ENCODE assay signal across 1 cellular context in the genomic region with DNA sequence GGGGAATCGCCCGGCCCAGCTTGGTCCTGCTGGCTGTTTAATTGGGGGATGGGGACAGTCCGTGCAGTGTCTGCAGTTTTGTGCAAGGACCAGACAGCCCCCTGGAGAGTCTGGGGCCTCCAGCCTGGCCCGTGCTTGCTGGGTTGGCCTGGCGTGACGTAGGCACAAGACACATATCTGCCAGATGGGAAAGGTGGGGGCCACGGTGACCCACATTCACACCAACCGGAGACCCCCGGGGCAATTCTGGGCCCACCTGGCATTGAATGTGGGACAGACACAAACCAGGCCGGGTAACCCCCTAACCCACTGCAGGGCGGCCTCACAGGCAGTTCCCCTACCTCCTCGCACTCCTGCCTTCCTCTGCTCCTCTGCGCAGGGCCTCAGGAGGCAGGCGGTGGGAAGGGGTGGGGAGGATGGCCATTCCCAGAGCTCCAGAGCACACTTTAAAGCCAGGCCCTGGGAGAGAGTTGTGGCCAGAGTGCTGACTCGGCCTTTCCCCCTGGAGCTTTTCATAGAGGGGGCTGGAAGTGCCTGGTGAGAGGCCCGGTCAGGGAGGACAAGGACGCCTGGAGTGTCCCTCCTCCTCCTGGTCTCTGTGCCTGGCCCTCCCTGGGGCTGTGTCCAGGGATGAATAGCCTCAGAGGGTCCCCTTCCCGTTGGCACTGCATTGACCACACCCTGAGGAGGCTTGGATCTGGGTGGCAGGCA.
TF ChIP-seq lines count a peak whose summit lies in the region.

No MANE protein-coding gene starts in this region.

TF ChIP-seq in HepG2, 621 proteins besides CTCF, POLR2A, EP300 and RAD21:
- TF ChIP-seq, protein P1, sequence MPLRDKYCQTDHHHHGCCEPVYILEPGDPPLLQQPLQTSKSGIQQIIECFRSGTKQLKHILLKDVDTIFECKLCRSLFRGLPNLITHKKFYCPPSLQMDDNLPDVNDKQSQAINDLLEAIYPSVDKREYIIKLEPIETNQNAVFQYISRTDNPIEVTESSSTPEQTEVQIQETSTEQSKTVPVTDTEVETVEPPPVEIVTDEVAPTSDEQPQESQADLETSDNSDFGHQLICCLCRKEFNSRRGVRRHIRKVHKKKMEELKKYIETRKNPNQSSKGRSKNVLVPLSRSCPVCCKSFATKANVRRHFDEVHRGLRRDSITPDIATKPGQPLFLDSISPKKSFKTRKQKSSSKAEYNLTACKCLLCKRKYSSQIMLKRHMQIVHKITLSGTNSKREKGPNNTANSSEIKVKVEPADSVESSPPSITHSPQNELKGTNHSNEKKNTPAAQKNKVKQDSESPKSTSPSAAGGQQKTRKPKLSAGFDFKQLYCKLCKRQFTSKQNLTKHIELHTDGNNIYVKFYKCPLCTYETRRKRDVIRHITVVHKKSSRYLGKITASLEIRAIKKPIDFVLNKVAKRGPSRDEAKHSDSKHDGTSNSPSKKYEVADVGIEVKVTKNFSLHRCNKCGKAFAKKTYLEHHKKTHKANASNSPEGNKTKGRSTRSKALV (CRISPR knock-in tag; IDR thresholded peaks at IDR 0.05), result 0 out of 2 replicates have a peak, but pooled peaks have one; percentile 15
- peak; percentile 45 to 57 for TF ChIP-seq MAFK (conservative IDR thresholded peaks at IDR 0.05 in 1 of 2, IDR thresholded peaks at IDR 0.05 in 1 of 2; ENCODE audit: low read length in 2 of 2)
- TF ChIP-seq, protein P2, sequence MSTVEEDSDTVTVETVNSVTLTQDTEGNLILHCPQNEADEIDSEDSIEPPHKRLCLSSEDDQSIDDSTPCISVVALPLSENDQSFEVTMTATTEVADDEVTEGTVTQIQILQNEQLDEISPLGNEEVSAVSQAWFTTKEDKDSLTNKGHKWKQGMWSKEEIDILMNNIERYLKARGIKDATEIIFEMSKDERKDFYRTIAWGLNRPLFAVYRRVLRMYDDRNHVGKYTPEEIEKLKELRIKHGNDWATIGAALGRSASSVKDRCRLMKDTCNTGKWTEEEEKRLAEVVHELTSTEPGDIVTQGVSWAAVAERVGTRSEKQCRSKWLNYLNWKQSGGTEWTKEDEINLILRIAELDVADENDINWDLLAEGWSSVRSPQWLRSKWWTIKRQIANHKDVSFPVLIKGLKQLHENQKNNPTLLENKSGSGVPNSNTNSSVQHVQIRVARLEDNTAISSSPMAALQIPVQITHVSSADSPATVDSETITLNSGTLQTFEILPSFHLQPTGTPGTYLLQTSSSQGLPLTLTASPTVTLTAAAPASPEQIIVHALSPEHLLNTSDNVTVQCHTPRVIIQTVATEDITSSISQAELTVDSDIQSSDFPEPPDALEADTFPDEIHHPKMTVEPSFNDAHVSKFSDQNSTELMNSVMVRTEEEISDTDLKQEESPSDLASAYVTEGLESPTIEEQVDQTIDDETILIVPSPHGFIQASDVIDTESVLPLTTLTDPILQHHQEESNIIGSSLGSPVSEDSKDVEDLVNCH (CRISPR knock-in tag; IDR thresholded peaks at IDR 0.05), result no peak
- TF ChIP-seq MTF2 (CRISPR knock-in tag; IDR thresholded peaks at IDR 0.05; ENCODE audit: borderline replicate concordance), result 0 out of 2 replicates have a peak, but pooled peaks have one; percentile 16
- 0 out of 2 replicates have a peak, but pooled peaks have one; percentile 2 for TF ChIP-seq CREB1 (IDR thresholded peaks at IDR 0.05)
- TF ChIP-seq CREB1 (CRISPR knock-in tag; IDR thresholded peaks at IDR 0.05), result no peak
